Comparison of ENCODE assay signal across 9 cellular contexts in the genomic region with DNA sequence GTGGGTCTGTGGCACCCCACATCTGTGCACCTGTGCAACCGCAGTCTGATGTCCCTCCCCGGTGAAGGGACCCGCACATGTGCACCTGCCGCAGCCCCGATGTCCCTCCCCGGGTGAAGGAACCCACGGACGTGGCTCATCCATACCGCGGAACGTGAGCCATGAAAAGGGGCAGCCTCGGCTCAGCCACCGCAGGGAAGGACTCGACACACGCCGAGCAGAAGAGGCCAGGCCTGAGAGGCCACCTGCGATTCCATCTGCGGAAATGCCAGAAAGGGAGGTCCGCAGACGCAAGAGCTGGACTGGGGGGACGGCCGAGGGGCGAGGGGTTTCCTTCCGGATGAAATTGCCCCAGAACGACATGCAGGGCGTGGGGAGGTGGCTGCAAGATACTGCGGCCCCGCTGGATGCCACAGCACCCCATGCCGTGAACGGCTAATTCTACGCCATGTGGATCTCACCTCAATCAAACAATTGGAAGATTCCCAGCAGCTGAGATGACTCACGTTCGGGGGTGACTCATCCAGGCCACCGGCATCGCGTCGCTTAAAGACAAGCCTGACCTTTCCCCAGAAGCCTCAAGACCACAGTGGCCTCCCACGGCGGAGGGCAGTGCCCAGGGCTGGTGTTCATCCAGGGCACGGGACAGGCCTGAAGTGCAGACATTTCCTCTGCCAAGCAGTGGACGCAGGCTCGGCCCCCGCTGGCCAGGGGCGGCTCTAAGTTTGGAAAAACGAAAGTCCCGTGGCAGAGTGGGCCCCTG. TPM values are rescaled to one million over a fixed set of nuclear protein-coding genes. Genes with fewer than 3 reads are reported as not detected.
DNase-seq lines count a peak whose midpoint lies in the region; ATAC-seq and TF ChIP-seq lines count a peak whose summit lies in the region.
"Had no signal": no experiment of that assay in that cellular context is flagged by ENCODE, and none has a peak within 500 bp of the region (broad histone marks: within the 10 kb centered on the region; RNA-seq: fewer than 3 reads in every experiment).

No MANE protein-coding gene starts in this region.

- POLR2A ChIA-PET in Caco-2 (lab: Charles Lee) = no interaction called here

- H3K27ac Mint-ChIP-seq in natural killer cell treated with Interleukin-12 subunit alpha and Interleukin-12 subunit beta and Interleukin-15 and Interleukin-18, amount 100 ng/mL, for 72 hours = no peak overlapping the region
- H3K27ac Mint-ChIP-seq in Caco-2 (ENCODE audit: unreplicated experiment) = no peak overlapping the region

- no peak overlapping the region for H3K4me3 Mint-ChIP-seq in natural killer cell treated with Interleukin-12 subunit alpha and Interleukin-12 subunit beta and Interleukin-15 and Interleukin-18, amount 100 ng/mL, for 72 hours
- no peak overlapping the region for H3K4me3 Mint-ChIP-seq in Caco-2 (ENCODE audit: unreplicated experiment)

- CTCF ChIA-PET in Caco-2 (lab: Charles Lee) = no interaction called here

- no TSS peak for BruUV-seq in Caco-2 (replicated peaks; lab: Mats Ljungman, UMichigan)

- H3K4me1 ChIP-seq in Caco-2 = 0 out of 2 replicates have a peak, but pooled peaks cover 6% of the 10 kb centered on the region

- no peaks in the 10 kb centered on the region for H3K36me3 ChIP-seq in Caco-2 (ENCODE audit: control insufficient read depth, insufficient read depth, low read length)

- DNase-seq in LNCaP clone FGC (ENCODE audit: low read depth) (peak; percentile 30), dermis microvascular lymphatic vessel endothelial cell (ENCODE audit: low read depth in 2 of 2) (peak; percentile 52 to 90), smooth muscle cell of the brain vasculature (ENCODE audit: low read depth, low spot score) (peak; percentile 54), Caco-2 (no peak)
- peak; percentile 86 to 87 for DNase-seq in activated CD4-positive, alpha-beta T cell treated with anti-CD3 and anti-CD28 coated beads, Interleukin-2, amount 50 U/mL, for 4 hours
- no peak for DNase-seq in natural killer cell treated with Interleukin-12 subunit alpha and Interleukin-12 subunit beta and Interleukin-15 and Interleukin-18, amount 100 ng/mL, for 72 hours (ENCODE audit: low spot score)

- intact Hi-C loops in Caco-2 (cut with micrococcal nuclease; ENCODE audit: unreplicated experiment) = no loop called here

- no peak for TF ChIP-seq CTCF in LNCaP clone FGC (IDR thresholded peaks at IDR 0.05; ENCODE audit: control insufficient read depth, extremely low read depth, insufficient read depth)
- TF ChIP-seq CTCF in Caco-2 (IDR thresholded peaks at IDR 0.05; ENCODE audit: insufficient read depth in 1 of 2, low read depth in 1 of 2, low read length in 1 of 2, severe bottlenecking in 1 of 2, unreplicated experiment in 1 of 2) = no peak

- no peaks in the 10 kb centered on the region for H3K9me3 Mint-ChIP-seq in natural killer cell treated with Interleukin-12 subunit alpha and Interleukin-12 subunit beta and Interleukin-15 and Interleukin-18, amount 100 ng/mL, for 72 hours
- H3K9me3 Mint-ChIP-seq in Caco-2 (ENCODE audit: unreplicated experiment) = no peaks in the 10 kb centered on the region

- H3K36me3 Mint-ChIP-seq in natural killer cell treated with Interleukin-12 subunit alpha and Interleukin-12 subunit beta and Interleukin-15 and Interleukin-18, amount 100 ng/mL, for 72 hours = no peaks in the 10 kb centered on the region
- no peaks in the 10 kb centered on the region for H3K36me3 Mint-ChIP-seq in Caco-2 (ENCODE audit: insufficient read depth, unreplicated experiment)

- H3K27me3 Mint-ChIP-seq in natural killer cell treated with Interleukin-12 subunit alpha and Interleukin-12 subunit beta and Interleukin-15 and Interleukin-18, amount 100 ng/mL, for 72 hours = peaks cover 0 to 8% of the 10 kb centered on the region in 2 donors
- no peaks in the 10 kb centered on the region for H3K27me3 Mint-ChIP-seq in Caco-2 (ENCODE audit: insufficient read depth, unreplicated experiment)

- peaks cover 0 to 2% of the 10 kb centered on the region in 2 donors for H3K4me1 Mint-ChIP-seq in natural killer cell treated with Interleukin-12 subunit alpha and Interleukin-12 subunit beta and Interleukin-15 and Interleukin-18, amount 100 ng/mL, for 72 hours (ENCODE audit: low read depth in 2 of 2)
- H3K4me1 Mint-ChIP-seq in Caco-2 (ENCODE audit: low read depth, unreplicated experiment) = no peaks in the 10 kb centered on the region

- no peak overlapping the region for H3K4me3 ChIP-seq in LNCaP clone FGC (ENCODE audit: low read depth, low read length)
- H3K4me3 ChIP-seq in Caco-2 (ENCODE audit: low read depth, low read length) = no peak overlapping the region
- H3K4me3 ChIP-seq: SK-N-MC had no signal

- no peak for ATAC-seq in natural killer cell treated with Interleukin-12 subunit alpha and Interleukin-12 subunit beta and Interleukin-15 and Interleukin-18, amount 100 ng/mL, for 72 hours
- ATAC-seq in GM18909 (IDR thresholded peaks at IDR 0.05; ENCODE audit: poor library complexity, unreplicated experiment) = no peak
- no peak for ATAC-seq in HG03045 (IDR thresholded peaks at IDR 0.05; ENCODE audit: unreplicated experiment)

- no peaks in the 10 kb centered on the region for H3K9me3 ChIP-seq in Caco-2

- H3K27me3 ChIP-seq in Caco-2 (replicated peaks; ENCODE audit: control insufficient read depth, insufficient read depth, low read length) = no peaks in the 10 kb centered on the region

RNA-seq across cellular contexts. Expression of a gene that starts 21.0 kb away (rescaled TPM):
- total RNA-seq in dermis microvascular lymphatic vessel endothelial cell (0.26 and 0.51 TPM in 2 replicates), Caco-2 (2022) (0.86 and 1.2 TPM in 2 replicates)
- under 1 TPM in 1 of 2 donors, not detected in 1; 0.20 TPM for total RNA-seq in natural killer cell treated with Interleukin-12 subunit alpha and Interleukin-12 subunit beta and Interleukin-15 and Interleukin-18, amount 100 ng/mL, for 72 hours

RNA-seq across cellular contexts. Expression of a gene that starts 31.8 kb away (rescaled TPM):
- total RNA-seq in dermis microvascular lymphatic vessel endothelial cell = 3.6 and 8.5 TPM in 2 replicates
- 10 to 100 TPM; 17.1 to 21.0 TPM for total RNA-seq in natural killer cell treated with Interleukin-12 subunit alpha and Interleukin-12 subunit beta and Interleukin-15 and Interleukin-18, amount 100 ng/mL, for 72 hours
- total RNA-seq in Caco-2 (2022) = 8.8 and 12.3 TPM in 2 replicates

Comparison
In these comparisons a context has a peak if more than half of its experiments do, and no peak if none do; other contexts are left out.
1. DNase-seq: peak in LNCaP clone FGC (single experiment), activated CD4-positive, alpha-beta T cell treated with anti-CD3 and anti-CD28 coated beads, Interleukin-2, amount 50 U/mL, for 4 hours (2 of 2), dermis microvascular lymphatic vessel endothelial cell (2 of 2) and smooth muscle cell of the brain vasculature (single experiment); none in natural killer cell treated with Interleukin-12 subunit alpha and Interleukin-12 subunit beta and Interleukin-15 and Interleukin-18, amount 100 ng/mL, for 72 hours (single experiment) and Caco-2 (0 of 2).